In the genomic region with DNA sequence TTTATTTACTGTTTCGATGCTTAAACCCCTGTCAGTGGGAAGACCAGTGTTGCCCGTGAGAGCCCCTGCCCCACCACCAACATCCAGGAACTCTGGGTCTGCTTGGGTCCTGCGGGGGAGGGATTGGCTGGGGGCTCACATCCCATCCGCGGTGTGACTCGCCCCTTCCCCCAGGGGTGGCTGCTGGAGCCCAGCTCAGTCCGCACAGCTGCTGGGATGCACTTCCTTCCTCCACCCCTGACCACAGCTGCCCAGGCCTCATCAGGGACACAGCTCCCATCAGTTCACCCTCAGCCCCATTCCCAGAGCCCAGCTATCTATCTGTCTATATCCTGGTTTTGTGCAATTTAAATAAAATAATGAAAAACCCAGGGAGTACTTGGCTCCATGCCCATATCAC, we compare ENCODE assay signal across 21 cellular contexts.
"Had no signal": no experiment of that assay in that cellular context is flagged by ENCODE, and none has a peak within 500 bp of the region (broad histone marks: within the 10 kb centered on the region; RNA-seq: fewer than 3 reads in every experiment).

No MANE protein-coding gene starts in this region.

- H3K27me3 ChIP-seq: cardiac muscle cell, right atrium auricular region, tibial nerve had no signal

- ATAC-seq: activated T-cell treated with anti-CD3 and anti-CD28 coated beads, Interleukin-2, amount 50 U/mL, for 72 hours; esophagus mucosa; mucosa of descending colon had no signal

- H3K4me1 ChIP-seq: parathyroid adenoma, right atrium auricular region, tibial nerve had no signal

- H3K9me3 ChIP-seq: mucosa of descending colon, right atrium auricular region, tibial nerve had no signal

- DNase-seq: activated CD4-positive, alpha-beta T cell treated with anti-CD3 and anti-CD28 coated beads for 4 hours; activated CD4-positive, alpha-beta T cell treated with anti-CD3 and anti-CD28 coated beads, Interleukin-2, amount 50 U/mL, for 4 hours; activated effector memory CD4-positive, alpha-beta T cell treated with Interleukin-2 at 50 U/mL for 16 hours; activated naive CD4-positive, alpha-beta T cell treated with Interleukin-2 at 50 U/mL for 16 hours; activated T-cell treated with anti-CD3 and anti-CD28 coated beads for 4 hours; activated T-cell treated with anti-CD3 and anti-CD28 coated beads, Interleukin-2, amount 50 U/mL, for 72 hours; anterior cingulate cortex; foreskin fibroblast; head of caudate nucleus; hippocampal formation; nephron progenitor cell; nucleus accumbens; stimulated activated naive CD4-positive, alpha-beta T cell treated with Interleukin-2 at 50 U/mL for 16 hours; T-helper 1 cell had no signal

- H3K36me3 ChIP-seq: cardiac muscle cell, right atrium auricular region had no signal

- H3K4me3 ChIP-seq: cardiac muscle cell, lung, mucosa of descending colon, right atrium auricular region, tibial nerve had no signal

- H3K27ac ChIP-seq: cardiac muscle cell, parathyroid adenoma, right atrium auricular region, tibial nerve had no signal
